Comparison of ENCODE assay signal across 9 cellular contexts in genomic region chr3:12916159-12916558, GRCh38.
DNase-seq lines count a peak whose midpoint lies in the region; ATAC-seq, FAIRE-seq and TF ChIP-seq lines count a peak whose summit lies in the region.
"Had no signal": no experiment of that assay in that cellular context is flagged by ENCODE, and none has a peak within 500 bp of the region (broad histone marks: within the 10 kb centered on the region; RNA-seq: fewer than 3 reads in every experiment).

No MANE protein-coding gene starts in this region.

- no peak overlapping the region for H2BK5ac ChIP-seq in H1 (ENCODE audit: low read depth, low read length)

- no peak for TF ChIP-seq RAD21 in H1 (IDR thresholded peaks at IDR 0.05 in 1 of 2, conservative IDR thresholded peaks at IDR 0.05 in 1 of 2; ENCODE audit: low read depth in 2 of 2, low read length in 2 of 2)

- no peaks in the 10 kb centered on the region for H3K4me1 ChIP-seq in H1 (replicated peaks in 1 of 4; ENCODE audit: control insufficient read depth in 3 of 4, insufficient read depth in 4 of 4, low read length in 3 of 4)

- no peaks in the 10 kb centered on the region for H3K23me2 ChIP-seq in H1 (ENCODE audit: low read depth, low read length)

- H2BK12ac ChIP-seq in H1 (ENCODE audit: low read depth, low read length), result no peak overlapping the region

- H3K4me2 ChIP-seq in H1 (ENCODE audit: insufficient read depth in 1 of 2, low read depth in 2 of 2, low read length in 2 of 2), result no peak overlapping the region

- no peaks in the 10 kb centered on the region for H3K27me3 Mint-ChIP-seq in CD4-positive, alpha-beta T cell
- H3K27me3 Mint-ChIP-seq in Calu3 (ENCODE audit: unreplicated experiment), result no peaks in the 10 kb centered on the region

- no peak overlapping the region for H2BK20ac ChIP-seq in H1 (ENCODE audit: low read length)

- H2AFZ ChIP-seq in H1 (ENCODE audit: low read length), result no peak overlapping the region

- H4K91ac ChIP-seq in H1 (replicated peaks; ENCODE audit: insufficient read length, low read length), result no peak overlapping the region

- BruUV-seq in Calu3 (replicated peaks; lab: Mats Ljungman, UMichigan), result no TSS peak

- H3K36me3 Mint-ChIP-seq in CD4-positive, alpha-beta T cell (ENCODE audit: low read depth), result peaks cover 83% of the 10 kb centered on the region
- H3K36me3 Mint-ChIP-seq in Calu3 (ENCODE audit: insufficient read depth, unreplicated experiment), result peaks cover 9% of the 10 kb centered on the region

- H2AK5ac ChIP-seq in H1 (ENCODE audit: low read depth, low read length), result no peak overlapping the region

- no peaks in the 10 kb centered on the region for H3K27me3 ChIP-seq in CD4-positive, alpha-beta T cell (ENCODE audit: control insufficient read depth, insufficient read depth, low read length)
- H3K27me3 ChIP-seq in H1 (replicated peaks in 1 of 4; ENCODE audit: control insufficient read depth in 3 of 4, extremely low read depth in 1 of 4, insufficient read depth in 3 of 4, low read length in 3 of 4), result no peaks in the 10 kb centered on the region
- H3K27me3 ChIP-seq in MG63, result no peaks in the 10 kb centered on the region

- no peak overlapping the region for H3K14ac ChIP-seq in H1 (ENCODE audit: insufficient read length)

- H3K4me3 ChIP-seq in H1 (ENCODE audit: extremely low read depth in 1 of 4, insufficient read depth in 2 of 4, low read depth in 3 of 4, low read length in 4 of 4) (no peak overlapping the region), MG63 (no peak overlapping the region)

- H3K9me3 ChIP-seq in CD4-positive, alpha-beta T cell (ENCODE audit: control insufficient read depth, low read length), result no peaks in the 10 kb centered on the region
- H3K9me3 ChIP-seq in H1 (ENCODE audit: insufficient read depth in 2 of 2, low read depth in 1 of 2, low read length in 1 of 2) (no peaks in the 10 kb centered on the region), MG63 (no peaks in the 10 kb centered on the region)

- H3K4ac ChIP-seq in H1 (replicated peaks; ENCODE audit: insufficient read length, low read depth, low read length), result no peak overlapping the region

- no peak overlapping the region for H2BK15ac ChIP-seq in H1 (ENCODE audit: low read length)

- H4K5ac ChIP-seq in H1 (ENCODE audit: insufficient read length, low read depth, low read length), result no peak overlapping the region

- CTCF ChIA-PET in CD4-positive, alpha-beta T cell (lab: Charles Lee), result no interaction called here
- CTCF ChIA-PET in H1 (lab: Charles Lee; ENCODE audit: partially characterized antibody), result interaction anchor here (1.0 to 1.8 kb wide), 7 partner anchors 9 to 80 kb away, joined by 3 to 5 read pairs (median 3); no protein-coding TSS in a partner anchor
- CTCF ChIA-PET in Calu3 (lab: Charles Lee), result no interaction called here

- no peak overlapping the region for H3K56ac ChIP-seq in H1 (replicated peaks; ENCODE audit: insufficient read length, low read depth, low read length)

- H4K20me1 ChIP-seq in H1 (replicated peaks in 1 of 2; ENCODE audit: control insufficient read depth in 1 of 2, insufficient read depth in 2 of 2, low read length in 2 of 2), result peaks cover 0 to 11% of the 10 kb centered on the region in 2 experiments

- H3K4me1 Mint-ChIP-seq in CD4-positive, alpha-beta T cell (ENCODE audit: low read depth), result peaks cover 31% of the 10 kb centered on the region
- no peaks in the 10 kb centered on the region for H3K4me1 Mint-ChIP-seq in Calu3 (ENCODE audit: low read depth, unreplicated experiment)

- TF ChIP-seq EP300 in H1 (IDR thresholded peaks at IDR 0.05; ENCODE audit: borderline replicate concordance in 1 of 2, low read depth in 2 of 2, low read length in 2 of 2), result no peak

- FAIRE-seq in H1 (lab: Jason Lieb, UNC), result no peak

- no peak overlapping the region for H3K18ac ChIP-seq in H1 (ENCODE audit: extremely low read depth, low read length)

- peaks cover 0 to 4% (median 1%) of the 10 kb centered on the region in 4 experiments; a peak in 3 of 8 replicates for H3K36me3 ChIP-seq in H1 (ENCODE audit: control insufficient read depth in 2 of 4, insufficient read depth in 4 of 4, low read length in 3 of 4)
- H3K36me3 ChIP-seq in MG63, result no peaks in the 10 kb centered on the region

- intact Hi-C loops in CD4-positive, alpha-beta T cell (cut with DNase I, micrococcal nuclease), result no loop called here
- intact Hi-C loops in Calu3 (cut with micrococcal nuclease; ENCODE audit: unreplicated experiment), result no loop called here

- POLR2A ChIA-PET in CD4-positive, alpha-beta T cell (lab: Charles Lee), result no interaction called here
- POLR2A ChIA-PET in H1 (lab: Charles Lee; ENCODE audit: partially characterized antibody), result interaction anchor here (1.3 kb wide), 1 partner anchor 13 kb away, joined by 3 read pairs; no protein-coding TSS in a partner anchor

- ATAC-seq in CD4-positive, alpha-beta T cell (ENCODE audit: poor library complexity), result peak; percentile 55
- ATAC-seq in GM21447 (IDR thresholded peaks at IDR 0.05; ENCODE audit: unreplicated experiment) (peak; percentile 59), GM21528 (IDR thresholded peaks at IDR 0.05; ENCODE audit: low FRiP score, unreplicated experiment) (no peak), HG02938 (IDR thresholded peaks at IDR 0.05; ENCODE audit: unreplicated experiment) (no peak)

- no peaks in the 10 kb centered on the region for H3K79me2 ChIP-seq in H1 (ENCODE audit: control insufficient read depth in 1 of 2, insufficient read depth in 2 of 2, low read length in 2 of 2)

- TF ChIP-seq CTCF in CD4-positive, alpha-beta T cell (IDR thresholded peaks at IDR 0.05), result no peak
- no peak for TF ChIP-seq CTCF in H1 (IDR thresholded peaks at IDR 0.05; ENCODE audit: control extremely low read depth in 1 of 3, insufficient read depth in 1 of 3, low read depth in 1 of 3, low read length in 3 of 3)
- TF ChIP-seq CTCF in Calu3 (IDR thresholded peaks at IDR 0.05; ENCODE audit: unreplicated experiment), result no peak

- no peak overlapping the region for H3K9ac ChIP-seq in H1 (replicated peaks in 1 of 4; ENCODE audit: extremely low read depth in 1 of 4, low read depth in 3 of 4, low read length in 3 of 4)

- H3K9me3 Mint-ChIP-seq in CD4-positive, alpha-beta T cell, result no peaks in the 10 kb centered on the region
- no peaks in the 10 kb centered on the region for H3K9me3 Mint-ChIP-seq in Calu3 (ENCODE audit: low read depth, unreplicated experiment)

- H3K4me3 Mint-ChIP-seq in CD4-positive, alpha-beta T cell, result peak overlapping the region; percentile 15
- H3K4me3 Mint-ChIP-seq in Calu3 (ENCODE audit: low read depth, unreplicated experiment), result no peak overlapping the region

- no peak for TF ChIP-seq POLR2A in H1 (IDR thresholded peaks at IDR 0.05; ENCODE audit: control extremely low read depth in 1 of 2, low read depth in 2 of 2, low read length in 2 of 2)

- H3K23ac ChIP-seq in H1 (ENCODE audit: insufficient read length), result no peak overlapping the region

- peak overlapping the region; percentile 14; the same call in 1 of the 2 replicates for H4K8ac ChIP-seq in H1 (ENCODE audit: extremely low read depth, insufficient read depth, low read length)

- no peak overlapping the region for H3K27ac ChIP-seq in CD4-positive, alpha-beta T cell (ENCODE audit: low read depth, low read length)
- H3K27ac ChIP-seq in H1 (ENCODE audit: low read depth, low read length), result no peak overlapping the region

- whole genome bisulfite sequencing in H1 (ENCODE audit: extremely low coverage in 1 of 2, insufficient coverage in 1 of 2, insufficient read length in 1 of 2, insufficient replicate concordance in 2 of 2, low coverage in 1 of 2, low lambda C conversion rate in 2 of 2, missing lambda C conversion rate in 1 of 2), 2 experiments, result 89% methylated on average over 9 of the region's 9 CpGs; no CpG with 5 or more reads in 1 of the 2 experiments

- peak overlapping the region; percentile 81 for H3K27ac Mint-ChIP-seq in CD4-positive, alpha-beta T cell
- H3K27ac Mint-ChIP-seq in Calu3 (ENCODE audit: unreplicated experiment), result no peak overlapping the region

- DNase-seq in CD4-positive, alpha-beta T cell, result peak in 3 of 10 experiments; percentile 8 to 18 (median 15)
- DNase-seq in SKM-1 (lab: John Stamatoyannopoulos, UW; ENCODE audit: unreplicated experiment), result peak; percentile 12
- DNase-seq in H1 (ENCODE audit: low read depth in 1 of 2, low spot score in 2 of 2), result no peak
- no peak for DNase-seq in MG63
- no peak for DNase-seq in Calu3
- DNase-seq: COR-L47 had no signal

- H2BK120ac ChIP-seq in H1 (replicated peaks; ENCODE audit: low read depth, low read length), result no peak overlapping the region

- H3K79me1 ChIP-seq in H1 (ENCODE audit: low read depth, low read length), result no peaks in the 10 kb centered on the region; the same call in 1 of the 2 replicates

TF ChIP-seq in H1, 55 proteins besides CTCF, POLR2A, EP300 and RAD21 (continues in another document):
- TF ChIP-seq GTF2F1 (IDR thresholded peaks at IDR 0.05; ENCODE audit: borderline replicate concordance, low read depth, low read length) (no peak), ZNF274 (IDR thresholded peaks at IDR 0.05; ENCODE audit: borderline replicate concordance, extremely low read depth, low read length) (no peak), CBX8 (IDR thresholded peaks at IDR 0.05; ENCODE audit: borderline replicate concordance, low read depth, low read length) (no peak), SIRT6 (IDR thresholded peaks at IDR 0.05; ENCODE audit: low read length) (no peak), RFX5 (IDR thresholded peaks at IDR 0.05; ENCODE audit: borderline replicate concordance, low read depth, low read length) (no peak)
- TF ChIP-seq, protein P1, sequence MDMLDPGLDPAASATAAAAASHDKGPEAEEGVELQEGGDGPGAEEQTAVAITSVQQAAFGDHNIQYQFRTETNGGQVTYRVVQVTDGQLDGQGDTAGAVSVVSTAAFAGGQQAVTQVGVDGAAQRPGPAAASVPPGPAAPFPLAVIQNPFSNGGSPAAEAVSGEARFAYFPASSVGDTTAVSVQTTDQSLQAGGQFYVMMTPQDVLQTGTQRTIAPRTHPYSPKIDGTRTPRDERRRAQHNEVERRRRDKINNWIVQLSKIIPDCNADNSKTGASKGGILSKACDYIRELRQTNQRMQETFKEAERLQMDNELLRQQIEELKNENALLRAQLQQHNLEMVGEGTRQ (IDR thresholded peaks at IDR 0.05; ENCODE audit: low read length), result no peak

Comparison
In these comparisons a context has a peak if more than half of its experiments do, and no peak if none do; other contexts are left out.
1. ATAC-seq: peak in CD4-positive, alpha-beta T cell (single experiment) and GM21447 (single experiment); none in GM21528 (single experiment) and HG02938 (single experiment).